ENCODE assay signal across 15 cellular contexts in the genomic region with DNA sequence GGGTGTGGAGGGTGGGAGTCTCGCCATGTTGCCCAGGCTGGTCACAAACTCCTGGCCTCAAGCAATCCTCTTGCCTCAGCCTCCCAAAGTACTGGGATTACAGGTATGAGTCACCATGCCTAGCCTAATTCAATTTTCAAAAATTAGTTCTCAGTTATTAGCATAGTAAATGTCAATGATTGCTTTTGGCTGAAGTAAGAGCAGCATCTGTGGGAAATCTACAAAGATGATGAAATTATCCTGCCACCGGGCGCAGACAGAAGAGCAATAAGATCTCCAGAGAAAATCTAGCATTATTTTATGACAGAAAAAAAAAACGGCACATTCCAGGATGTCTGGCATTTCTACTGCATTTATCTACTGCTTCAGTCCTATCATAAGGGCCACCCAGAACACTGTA.
DNase-seq lines count a peak whose midpoint lies in the region; ATAC-seq and TF ChIP-seq lines count a peak whose summit lies in the region.
"Had no signal": no experiment of that assay in that cellular context is flagged by ENCODE, and none has a peak within 500 bp of the region (broad histone marks: within the 10 kb centered on the region; RNA-seq: fewer than 3 reads in every experiment).

No MANE protein-coding gene starts in this region.

- peaks cover 14% of the 10 kb centered on the region for H3K4me1 Mint-ChIP-seq in mesothelial cell of epicardium
- H3K4me1 Mint-ChIP-seq: B cell had no signal

- no peaks in the 10 kb centered on the region for H4K20me1 ChIP-seq in GM23248 (ENCODE audit: insufficient read depth)
- H4K20me1 ChIP-seq: BLaER1 treated with 17β-estradiol and CSF1 and Interleukin-3, amounts not matched to agents 10 nM and 100 nM had no signal

- peak; percentile 67 for ATAC-seq in SK-N-SH treated with all-trans-retinoic acid at 6 μM for 48 hours
- ATAC-seq: CD8-positive, alpha-beta T cell had no signal

- H3K36me3 ChIP-seq in GM23248 (ENCODE audit: low read depth), result no peaks in the 10 kb centered on the region
- no peaks in the 10 kb centered on the region for H3K36me3 ChIP-seq in brain microvascular endothelial cell (replicated peaks)
- H3K36me3 ChIP-seq: BLaER1 treated with 17β-estradiol and CSF1 and Interleukin-3, amounts not matched to agents 10 nM and 100 nM had no signal

- WGBS in GM23248 (ENCODE audit: low coverage in 1 of 2, low lambda C conversion rate in 2 of 2, missing lambda C conversion rate in 2 of 2), 2 experiments, result 30 to 37% methylated on average over 4 of the region's 4 CpGs

- no peaks in the 10 kb centered on the region for H3K9me3 ChIP-seq in GM23248 (ENCODE audit: low read depth)
- H3K9me3 ChIP-seq: BLaER1 treated with 17β-estradiol and CSF1 and Interleukin-3, amounts not matched to agents 10 nM and 100 nM had no signal

- H3K4me1 ChIP-seq in GM23248 (ENCODE audit: insufficient read depth), result peaks cover 8% of the 10 kb centered on the region; the same call in 1 of the 2 replicates

- no peak overlapping the region for H3K9ac ChIP-seq in GM23248
- H3K9ac ChIP-seq: BLaER1 treated with 17β-estradiol and CSF1 and Interleukin-3, amounts not matched to agents 10 nM and 100 nM had no signal

- no peaks in the 10 kb centered on the region for H3K9me3 Mint-ChIP-seq in mesothelial cell of epicardium
- H3K9me3 Mint-ChIP-seq: CD8-positive, alpha-beta T cell; H9 had no signal

- no peak overlapping the region for H3K4me3 ChIP-seq in GM23248
- no peak overlapping the region for H3K4me3 ChIP-seq in brain microvascular endothelial cell (ENCODE audit: low read depth, low read length)
- H3K4me3 ChIP-seq: BLaER1 treated with 17β-estradiol and CSF1 and Interleukin-3, amounts not matched to agents 10 nM and 100 nM had no signal

- H3K27me3 ChIP-seq in GM23248 (replicated peaks; ENCODE audit: insufficient read depth) (no peaks in the 10 kb centered on the region), brain microvascular endothelial cell (replicated peaks) (no peaks in the 10 kb centered on the region)
- H3K27me3 ChIP-seq: BLaER1 treated with 17β-estradiol and CSF1 and Interleukin-3, amounts not matched to agents 10 nM and 100 nM had no signal

- no peaks in the 10 kb centered on the region for H3F3A ChIP-seq in GM23248 (ENCODE audit: insufficient read depth)

- H3K4me3 Mint-ChIP-seq in mesothelial cell of epicardium, result no peak overlapping the region
- H3K4me3 Mint-ChIP-seq: B cell; CD8-positive, alpha-beta T cell; H9 had no signal

- in situ Hi-C loops in GM23248 (cut with MboI), result no loop called here
- in situ Hi-C loops in brain microvascular endothelial cell (cut with HindIII; ENCODE audit: low pct_ligation_motif_present, low sequenced_read_pairs), result no loop called here

- H3K4me2 ChIP-seq in GM23248 (ENCODE audit: unreplicated experiment), result no peak overlapping the region
- H3K4me2 ChIP-seq: BLaER1 treated with 17β-estradiol and CSF1 and Interleukin-3, amounts not matched to agents 10 nM and 100 nM had no signal

- no peaks in the 10 kb centered on the region for H3K9me2 ChIP-seq in GM23248 (ENCODE audit: insufficient read depth)

- H3K79me2 ChIP-seq in GM23248 (ENCODE audit: insufficient read depth), result no peaks in the 10 kb centered on the region

- H3K27ac Mint-ChIP-seq in mesothelial cell of epicardium, result peak overlapping the region; percentile 5
- H3K27ac Mint-ChIP-seq: B cell; CD8-positive, alpha-beta T cell; H9 had no signal

- no peak overlapping the region for H3K27ac ChIP-seq in GM23248
- H3K27ac ChIP-seq in brain microvascular endothelial cell, result no peak overlapping the region
- H3K27ac ChIP-seq: 22Rv1; BLaER1 treated with 17β-estradiol and CSF1 and Interleukin-3, amounts not matched to agents 10 nM and 100 nM had no signal

- H3K36me3 Mint-ChIP-seq in mesothelial cell of epicardium, result no peaks in the 10 kb centered on the region
- H3K36me3 Mint-ChIP-seq: CD8-positive, alpha-beta T cell had no signal

- peak; percentile 15 for DNase-seq in DMS 273 (lab: John Stamatoyannopoulos, UW; ENCODE audit: unreplicated experiment)
- DNase-seq in DMS 273 treated with DMSO at 0.1 percent for 48 hours (lab: John Stamatoyannopoulos, UW), result no peak
- peak; percentile 13 for DNase-seq in GM23248
- no peak for DNase-seq in mesothelial cell of epicardium (ENCODE audit: low spot score in 2 of 2, unreplicated experiment in 2 of 2)
- DNase-seq in midbrain (lab: John Stamatoyannopoulos, UW), result no peak
- no peak for DNase-seq in activated T-cell treated with anti-CD3 and anti-CD28 coated beads, Interleukin-2, amount 50 U/mL, for 1 hour
- DNase-seq in brain microvascular endothelial cell, result no peak
- DNase-seq: Calu3; CD8-positive, alpha-beta T cell; GDM1; H9 had no signal

- TF ChIP-seq CTCF in mesothelial cell of epicardium (IDR thresholded peaks at IDR 0.05; ENCODE audit: unreplicated experiment), result no peak
- TF ChIP-seq CTCF in brain microvascular endothelial cell (IDR thresholded peaks at IDR 0.05; ENCODE audit: low read depth, low read length, missing control alignments), result no peak

- H2AFZ ChIP-seq in GM23248, result no peak overlapping the region

- no peaks in the 10 kb centered on the region for H3K27me3 Mint-ChIP-seq in mesothelial cell of epicardium (ENCODE audit: low read depth)

TF ChIP-seq in SK-N-SH treated with all-trans-retinoic acid at 6 μM for 48 hours, 23 proteins besides CTCF, POLR2A, EP300 and RAD21 (continues in another document):
- TF ChIP-seq GLIS3 (CRISPR knock-in tag; IDR thresholded peaks at IDR 0.05) (peak; percentile 15; the same call in 1 of the 2 replicates), ISL1 (CRISPR knock-in tag; IDR thresholded peaks at IDR 0.05) (peak; percentile 89), TOX (CRISPR knock-in tag; IDR thresholded peaks at IDR 0.05; ENCODE audit: borderline replicate concordance) (no peak), RARB (CRISPR knock-in tag; IDR thresholded peaks at IDR 0.05) (no peak), PATZ1 (CRISPR knock-in tag; IDR thresholded peaks at IDR 0.05; ENCODE audit: borderline replicate concordance) (peak; percentile 51; the same call in 1 of the 2 replicates), ARNTL (CRISPR knock-in tag; IDR thresholded peaks at IDR 0.05; ENCODE audit: borderline replicate concordance, low read depth) (no peak), ZC3H10 (CRISPR knock-in tag; IDR thresholded peaks at IDR 0.05) (peak; percentile 90; the same call in 1 of the 2 replicates), CSRNP3 (CRISPR knock-in tag; IDR thresholded peaks at IDR 0.05) (peak; percentile 72; the same call in 1 of the 2 replicates)
- TF ChIP-seq, protein P1, sequence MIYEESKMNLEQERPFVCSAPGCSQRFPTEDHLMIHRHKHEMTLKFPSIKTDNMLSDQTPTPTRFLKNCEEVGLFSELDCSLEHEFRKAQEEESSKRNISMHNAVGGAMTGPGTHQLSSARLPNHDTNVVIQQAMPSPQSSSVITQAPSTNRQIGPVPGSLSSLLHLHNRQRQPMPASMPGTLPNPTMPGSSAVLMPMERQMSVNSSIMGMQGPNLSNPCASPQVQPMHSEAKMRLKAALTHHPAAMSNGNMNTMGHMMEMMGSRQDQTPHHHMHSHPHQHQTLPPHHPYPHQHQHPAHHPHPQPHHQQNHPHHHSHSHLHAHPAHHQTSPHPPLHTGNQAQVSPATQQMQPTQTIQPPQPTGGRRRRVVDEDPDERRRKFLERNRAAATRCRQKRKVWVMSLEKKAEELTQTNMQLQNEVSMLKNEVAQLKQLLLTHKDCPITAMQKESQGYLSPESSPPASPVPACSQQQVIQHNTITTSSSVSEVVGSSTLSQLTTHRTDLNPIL (CRISPR knock-in tag; IDR thresholded peaks at IDR 0.05; ENCODE audit: low read depth), result peak; percentile 47; the same call in 1 of the 2 replicates

Comparison
In these comparisons a context has a peak if more than half of its experiments do, and no peak if none do; other contexts are left out.
1. DNase-seq: peak in DMS 273 (single experiment) and GM23248 (single experiment); none in DMS 273 treated with DMSO at 0.1 percent for 48 hours (single experiment), mesothelial cell of epicardium (0 of 2), midbrain (single experiment), activated T-cell treated with anti-CD3 and anti-CD28 coated beads, Interleukin-2, amount 50 U/mL, for 1 hour (single experiment) and brain microvascular endothelial cell (single experiment).